Comparison of ENCODE assay signal across 13 cellular contexts in genomic region chr5:14914603-14915277, GRCh38. TPM values are rescaled to one million over a fixed set of nuclear protein-coding genes. Genes with fewer than 3 reads are reported as not detected.
DNase-seq lines count a peak whose midpoint lies in the region; ATAC-seq and TF ChIP-seq lines count a peak whose summit lies in the region.
"Had no signal": no experiment of that assay in that cellular context is flagged by ENCODE, and none has a peak within 500 bp of the region (broad histone marks: within the 10 kb centered on the region; RNA-seq: fewer than 3 reads in every experiment).

No MANE protein-coding gene starts in this region.

- H3K27me3 ChIP-seq in PC-3 (ENCODE audit: low read length) (no peaks in the 10 kb centered on the region), skeletal muscle satellite cell (ENCODE audit: control insufficient read depth, insufficient read depth, low read length) (no peaks in the 10 kb centered on the region), spleen (replicated peaks in 1 of 7) (no peaks in the 10 kb centered on the region)

- H3K9me3 ChIP-seq in PC-3 (ENCODE audit: low read length) (no peaks in the 10 kb centered on the region), skeletal muscle satellite cell (replicated peaks; ENCODE audit: low read length) (no peaks in the 10 kb centered on the region), spleen (no peaks in the 10 kb centered on the region)

- H4K20me1 ChIP-seq in PC-3 (ENCODE audit: low read length): no peaks in the 10 kb centered on the region

- no peaks in the 10 kb centered on the region for H3K79me2 ChIP-seq in PC-3 (ENCODE audit: low read length)

- H3K4me1 ChIP-seq in PC-3 (ENCODE audit: insufficient read depth, low read length) (peaks cover 17% of the 10 kb centered on the region), skeletal muscle satellite cell (ENCODE audit: control insufficient read depth, insufficient read depth, low read length) (peaks cover 35% of the 10 kb centered on the region), spleen (no peaks in the 10 kb centered on the region)

- intact Hi-C loops in PC-3 (cut with micrococcal nuclease): no loop called here
- intact Hi-C loops in spleen (cut with DNase I; ENCODE audit: low total_unique reads): no loop called here

- no peak for TF ChIP-seq CTCF in PC-3 (conservative IDR thresholded peaks at IDR 0.05; ENCODE audit: low read depth, low read length)
- no peak for TF ChIP-seq CTCF in choroid plexus epithelial cell (conservative IDR thresholded peaks at IDR 0.05; ENCODE audit: low read depth, low read length)
- no peak for TF ChIP-seq CTCF in spleen (IDR thresholded peaks at IDR 0.05 in 8 of 11, conservative IDR thresholded peaks at IDR 0.05 in 3 of 11)

- POLR2A ChIA-PET in PC-3 (lab: Charles Lee; ENCODE audit: unreplicated experiment): no interaction called here

- H3K27ac ChIP-seq in PC-3 (ENCODE audit: low read length) (peak overlapping the region; percentile 14), spleen (no peak overlapping the region)

- H3K9me2 ChIP-seq in PC-3 (replicated peaks; ENCODE audit: low read length): no peaks in the 10 kb centered on the region

- H3K4me2 ChIP-seq in PC-3 (ENCODE audit: low read length) (peak overlapping the region; percentile 33; the same call in 1 of the 2 replicates), skeletal muscle satellite cell (ENCODE audit: low read length) (peak overlapping the region; percentile 47)

- 82 to 96% (median 92%) methylated on average over 8 of the region's 8 CpGs for WGBS in spleen, 5 donors

- no peak for DNase-seq in activated CD4-positive, CD25-positive, alpha-beta regulatory T cell treated with anti-CD3 and anti-CD28 coated beads, Interleukin-2, amount 50 U/mL, for 72 hours
- DNase-seq in PC-3: peak; percentile 76
- DNase-seq in choroid plexus epithelial cell (ENCODE audit: low read depth): peak; percentile 77
- DNase-seq in NCI-H2196 (lab: John Stamatoyannopoulos, UW; ENCODE audit: unreplicated experiment): no peak
- DNase-seq in spleen: no peak
- DNase-seq: 8988T; kidney; naive thymus-derived CD4-positive, alpha-beta T cell; right cardiac atrium; T-helper 9 cell had no signal

- no TSS peak for BruUV-seq in PC-3 (replicated peaks; lab: Mats Ljungman, UMichigan)

- no peak overlapping the region for H2AFZ ChIP-seq in PC-3 (ENCODE audit: low read length)

- ATAC-seq in activated CD4-positive, CD25-positive, alpha-beta regulatory T cell treated with anti-CD3 and anti-CD28 coated beads, Interleukin-2, amount 50 U/mL, for 24 hours: peak; percentile 78 to 96
- ATAC-seq in PC-3: peak; percentile 91
- no peak for ATAC-seq in GM21825 (IDR thresholded peaks at IDR 0.05; ENCODE audit: unreplicated experiment)
- ATAC-seq: naive thymus-derived CD4-positive, alpha-beta T cell had no signal

- H3K36me3 ChIP-seq in PC-3 (ENCODE audit: low read depth, low read length) (no peaks in the 10 kb centered on the region), skeletal muscle satellite cell (ENCODE audit: insufficient read depth, low read length) (no peaks in the 10 kb centered on the region), spleen (no peaks in the 10 kb centered on the region)

- CTCF ChIA-PET in PC-3 (lab: Charles Lee): no interaction called here

- H3K9ac ChIP-seq in PC-3 (ENCODE audit: low read length): no peak overlapping the region
- H3K9ac ChIP-seq in skeletal muscle satellite cell (ENCODE audit: low read depth, low read length): no peak overlapping the region

- TF ChIP-seq POLR2A in spleen (IDR thresholded peaks at IDR 0.05): no peak

- no peaks in the 10 kb centered on the region for H3F3A ChIP-seq in PC-3 (ENCODE audit: low read length, unreplicated experiment)

- no peak overlapping the region for H3K4me3 ChIP-seq in PC-3 (ENCODE audit: low read length)
- H3K4me3 ChIP-seq in choroid plexus epithelial cell (ENCODE audit: low read depth, low read length): no peak overlapping the region
- H3K4me3 ChIP-seq in skeletal muscle satellite cell (ENCODE audit: low read length): no peak overlapping the region
- H3K4me3 ChIP-seq in spleen: no peak overlapping the region

RNA-seq across cellular contexts. Expression of gene ANKH, which starts 43.2 kb away (rescaled TPM):
- total RNA-seq in PC-3 (2014; rRNA removed): 10.9 and 11.6 TPM in 2 replicates
- total RNA-seq in skeletal muscle satellite cell (2012; rRNA removed): 44.3 and 46.9 TPM in 2 replicates
- total RNA-seq in spleen: 10 to 100 TPM; 33.5 to 87.3 (median 60.3) TPM
- polyA plus RNA-seq in spleen: 10 to 100 TPM in 1 of 3 donors, 1 to 10 TPM in 2; 9.0 to 12.1 (median 9.8) TPM

Comparison
In these comparisons a context has a peak if more than half of its experiments do, and no peak if none do; other contexts are left out.
1. DNase-seq: peak in PC-3 (single experiment) and choroid plexus epithelial cell (single experiment); none in activated CD4-positive, CD25-positive, alpha-beta regulatory T cell treated with anti-CD3 and anti-CD28 coated beads, Interleukin-2, amount 50 U/mL, for 72 hours (single experiment), NCI-H2196 (single experiment) and spleen (single experiment).